ENCODE assay signal across 15 cellular contexts in the genomic region with DNA sequence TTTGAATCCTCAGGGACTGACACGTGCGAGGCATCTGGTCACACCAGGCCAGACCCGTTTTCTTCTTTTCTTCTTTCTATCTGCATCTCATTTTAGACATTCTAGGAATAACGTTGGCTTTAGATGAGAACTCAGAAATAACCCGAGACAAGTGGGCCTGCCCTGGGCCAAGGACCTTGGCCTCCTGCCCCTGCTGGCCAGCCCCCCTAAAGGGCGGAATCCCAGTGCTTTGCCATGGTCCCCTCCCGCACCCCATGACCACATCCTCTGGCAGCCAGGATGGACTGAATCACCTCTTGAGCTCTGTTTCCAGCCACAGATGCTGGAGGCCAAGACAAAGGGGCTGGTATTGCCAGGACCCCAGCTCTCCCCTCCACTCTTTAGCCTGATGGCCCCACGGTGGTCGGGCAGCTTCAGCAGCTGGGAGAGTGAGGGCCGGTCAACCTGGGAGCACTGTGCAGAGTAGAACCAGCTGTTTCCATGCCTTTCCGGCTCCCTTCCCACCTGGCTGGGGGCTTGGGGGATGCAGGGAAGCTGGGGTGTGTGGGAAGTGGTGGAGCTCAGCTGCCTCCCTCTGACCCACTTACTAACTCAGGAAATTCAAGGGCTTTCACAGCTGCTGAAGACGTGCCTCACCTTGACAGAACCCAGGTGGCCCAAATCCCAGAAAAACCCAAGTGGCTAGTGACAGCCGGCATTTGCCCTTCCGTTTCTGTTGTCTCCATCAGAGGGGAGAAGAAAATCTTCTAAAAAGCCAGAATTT.
"Had no signal": no experiment of that assay in that cellular context is flagged by ENCODE, and none has a peak within 500 bp of the region (broad histone marks: within the 10 kb centered on the region; RNA-seq: fewer than 3 reads in every experiment).

No MANE protein-coding gene starts in this region.

- H3K9me3 ChIP-seq: ovary had no signal

- H3K9me3 Mint-ChIP-seq: activated B cell treated with CpG ODN at 0.5 μM for 24 hours; activated CD4-positive, alpha-beta T cell treated with anti-CD3 and anti-CD28 coated beads, Interleukin-2, amount 10 ng/mL, durations not matched to agents 24 days and 14 days; activated naive CD4-positive, alpha-beta T cell treated with anti-CD3 and anti-CD28 coated beads, Interleukin-2, amount 50 U/mL, for 72 hours; activated T-cell treated with anti-CD3 and anti-CD28 coated beads, Interleukin-2, amount 50 U/mL, for 24 hours; stimulated activated naive B cell treated with anti-CD40 and anti-IgM and Interleukin-4, amounts not matched to agents 10 μg/mL and 1 μg/mL and 100 μg/mL, for 72 hours; T-helper 1 cell treated with Interleukin-12 subunit alpha and Interleukin-12 subunit beta and Interleukin-4 antibody, amounts not matched to agents 30 μg/mL and 1 μg/mL, for 36 hours had no signal

- H3K4me3 ChIP-seq: hepatocyte, ovary, smooth muscle cell had no signal

- H3K27ac ChIP-seq: brain microvascular endothelial cell, hepatocyte, ovary had no signal

- DNase-seq: activated B cell treated with CpG ODN at 0.5 μM for 24 hours; activated CD4-positive, alpha-beta T cell treated with anti-CD3 and anti-CD28 coated beads, Interleukin-2, amount 10 ng/mL, durations not matched to agents 24 days and 14 days; activated effector memory CD4-positive, alpha-beta T cell treated with Interleukin-2 at 50 U/mL for 16 hours; activated T-cell treated with anti-CD3 and anti-CD28 coated beads, Interleukin-2, amount 50 U/mL, for 24 hours; brain microvascular endothelial cell; kidney glomerular epithelial cell; mammary epithelial cell; ovary; SHP77 treated with DMSO at 0.1 percent for 48 hours; stimulated activated naive B cell treated with anti-CD40 and anti-IgM and Interleukin-4, amounts not matched to agents 10 μg/mL and 1 μg/mL and 100 μg/mL, for 72 hours; substantia nigra had no signal

- H3K36me3 ChIP-seq: brain microvascular endothelial cell, ovary had no signal

- H3K27me3 ChIP-seq: brain microvascular endothelial cell, hepatocyte, ovary had no signal

- H3K27ac Mint-ChIP-seq: activated B cell treated with CpG ODN at 0.5 μM for 24 hours; activated CD4-positive, alpha-beta T cell treated with anti-CD3 and anti-CD28 coated beads, Interleukin-2, amount 10 ng/mL, durations not matched to agents 24 days and 14 days; activated T-cell treated with anti-CD3 and anti-CD28 coated beads, Interleukin-2, amount 50 U/mL, for 24 hours; stimulated activated naive B cell treated with anti-CD40 and anti-IgM and Interleukin-4, amounts not matched to agents 10 μg/mL and 1 μg/mL and 100 μg/mL, for 72 hours; T-helper 1 cell treated with Interleukin-12 subunit alpha and Interleukin-12 subunit beta and Interleukin-4 antibody, amounts not matched to agents 30 μg/mL and 1 μg/mL, for 36 hours had no signal

- H3K36me3 Mint-ChIP-seq: activated naive CD4-positive, alpha-beta T cell treated with anti-CD3 and anti-CD28 coated beads, Interleukin-2, amount 50 U/mL, for 72 hours; stimulated activated naive B cell treated with anti-CD40 and anti-IgM and Interleukin-4, amounts not matched to agents 10 μg/mL and 1 μg/mL and 100 μg/mL, for 72 hours had no signal

- H3K4me3 Mint-ChIP-seq: activated B cell treated with CpG ODN at 0.5 μM for 24 hours; activated CD4-positive, alpha-beta T cell treated with anti-CD3 and anti-CD28 coated beads, Interleukin-2, amount 10 ng/mL, durations not matched to agents 24 days and 14 days; activated T-cell treated with anti-CD3 and anti-CD28 coated beads, Interleukin-2, amount 50 U/mL, for 24 hours; stimulated activated naive B cell treated with anti-CD40 and anti-IgM and Interleukin-4, amounts not matched to agents 10 μg/mL and 1 μg/mL and 100 μg/mL, for 72 hours; T-helper 1 cell treated with Interleukin-12 subunit alpha and Interleukin-12 subunit beta and Interleukin-4 antibody, amounts not matched to agents 30 μg/mL and 1 μg/mL, for 36 hours had no signal
